In the genomic region with DNA sequence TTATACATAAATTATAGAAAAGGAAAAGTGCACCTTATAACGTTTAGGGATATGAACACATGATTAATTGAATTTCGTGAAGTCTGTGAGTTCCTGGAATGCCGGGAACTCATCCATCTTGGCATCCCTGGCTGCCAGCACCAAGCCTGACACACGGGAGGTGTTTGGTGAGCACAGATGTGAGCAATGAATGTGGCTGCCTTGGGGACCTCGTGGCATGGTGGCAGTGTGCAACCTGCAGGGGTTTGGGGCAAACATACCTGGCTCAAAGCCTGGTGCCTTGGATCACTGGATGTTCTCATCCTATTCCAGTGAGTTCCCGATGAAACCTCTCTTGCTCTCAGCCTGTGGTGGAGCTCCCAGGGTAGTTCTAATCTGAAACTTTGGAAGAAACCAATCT, we compare ENCODE assay signal across 18 cellular contexts. TPM values are rescaled to one million over a fixed set of nuclear protein-coding genes. Genes with fewer than 3 reads are reported as not detected.
DNase-seq lines count a peak whose midpoint lies in the region; ATAC-seq and TF ChIP-seq lines count a peak whose summit lies in the region.
"Had no signal": no experiment of that assay in that cellular context is flagged by ENCODE, and none has a peak within 500 bp of the region (broad histone marks: within the 10 kb centered on the region; RNA-seq: fewer than 3 reads in every experiment).

No MANE protein-coding gene starts in this region.

- ATAC-seq in right lobe of liver (peak; percentile 47 to 66 (median 56)), HG03439 (IDR thresholded peaks at IDR 0.05; ENCODE audit: unreplicated experiment) (no peak), HG03139 (IDR thresholded peaks at IDR 0.05; ENCODE audit: unreplicated experiment) (no peak)
- ATAC-seq: HCT116, K562, Panc1 had no signal

- peak; percentile 22 for DNase-seq in D341Med (ENCODE audit: low spot score)
- DNase-seq in M059J (ENCODE audit: low read depth): peak; percentile 25
- peak; percentile 31 for DNase-seq in astrocyte of the hippocampus (ENCODE audit: low read depth, low spot score)
- DNase-seq in right lobe of liver: no peak
- DNase-seq in NCI-H146 treated with DMSO at 0.1 percent for 48 hours (lab: John Stamatoyannopoulos, UW; ENCODE audit: unreplicated experiment): no peak
- DNase-seq: CD4-positive, alpha-beta memory T cell; EL; NCI-H1092; NCI-H1694; NCI-H748 treated with DMSO at 0.1 percent for 48 hours; SHP77 treated with DMSO at 0.1 percent for 48 hours had no signal

- no peaks in the 10 kb centered on the region for H3K27me3 ChIP-seq in right lobe of liver

- TF ChIP-seq POLR2A in right lobe of liver (IDR thresholded peaks at IDR 0.05): no peak

- WGBS in right lobe of liver (ENCODE audit: insufficient coverage, low coverage, low lambda C conversion rate, missing lambda C conversion rate): 15% methylated on average over 4 of the region's 6 CpGs

- H3K36me3 ChIP-seq in right lobe of liver: no peaks in the 10 kb centered on the region

- TF ChIP-seq CTCF in right lobe of liver (IDR thresholded peaks at IDR 0.05): no peak

- no peaks in the 10 kb centered on the region for H3K9me3 ChIP-seq in right lobe of liver

- H3K4me3 ChIP-seq in right lobe of liver: no peak overlapping the region
- H3K4me3 ChIP-seq: K562 had no signal

- intact Hi-C loops in right lobe of liver (cut with DNase I): no loop called here

- H3K4me1 ChIP-seq in right lobe of liver: peaks cover 0 to 14% (median 0%) of the 10 kb centered on the region in 4 donors

- no peak overlapping the region for H3K27ac ChIP-seq in right lobe of liver

RNA-seq across cellular contexts. Expression of gene MAP2K2, which starts 10.4 kb away (rescaled TPM):
- 115 and 162 TPM in 2 replicates for total RNA-seq in M059J (2014; rRNA removed; shearing (Covaris generic))
- total RNA-seq in right lobe of liver: 10 to 100 TPM; 50.2 to 75.7 (median 59.8) TPM

RNA-seq across cellular contexts. Expression of gene CREB3L3, which starts 19.1 kb away (rescaled TPM):
- total RNA-seq in M059J (2014; rRNA removed; shearing (Covaris generic)): 0.39 TPM in 1 of 2 replicates, not detected in the other
- 100 to 1,000 TPM in 4 of 6 experiments, 10 to 100 TPM in 2; 50.5 to 368 (median 199) TPM for total RNA-seq in right lobe of liver
- total RNA-seq: A673; CD4-positive, alpha-beta memory T cell; HT1080 had no signal

RNA-seq across cellular contexts. Expression of gene SIRT6, which starts 48.0 kb away (rescaled TPM):
- total RNA-seq in M059J (2014; rRNA removed; shearing (Covaris generic)): 9.4 and 21.9 TPM in 2 replicates
- total RNA-seq in right lobe of liver: 10 to 100 TPM in 3 of 6 experiments, 1 to 10 TPM in 3; 7.9 to 21.6 (median 10.0) TPM

RNA-seq across cellular contexts. Expression of gene ANKRD24, which starts 48.1 kb away (rescaled TPM):
- total RNA-seq in M059J (2014; rRNA removed; shearing (Covaris generic)): 0.12 and 0.20 TPM in 2 replicates
- total RNA-seq in right lobe of liver: 1 to 10 TPM; 1.2 to 4.8 (median 2.7) TPM

Comparison
In these comparisons a context has a peak if more than half of its experiments do, and no peak if none do; other contexts are left out.
1. DNase-seq: peak in D341Med (single experiment), M059J (single experiment) and astrocyte of the hippocampus (single experiment); none in right lobe of liver (0 of 3) and NCI-H146 treated with DMSO at 0.1 percent for 48 hours (single experiment).
2. ATAC-seq: peak in right lobe of liver (4 of 4); none in HG03439 (single experiment) and HG03139 (single experiment).
3. RNA of gene CREB3L3, which starts 19.1 kb away (total RNA-seq): 50.5 to 368 TPM in right lobe of liver; 0.39 TPM in M059J; every median in the first group is over 10 times any median in the second.